ENCODE assay signal across 10 cellular contexts in genomic region chr7:108203433-108204002, GRCh38.
DNase-seq lines count a peak whose midpoint lies in the region; ATAC-seq and TF ChIP-seq lines count a peak whose summit lies in the region.
"Had no signal": no experiment of that assay in that cellular context is flagged by ENCODE, and none has a peak within 500 bp of the region (broad histone marks: within the 10 kb centered on the region; RNA-seq: fewer than 3 reads in every experiment).

No MANE protein-coding gene starts in this region.

- in situ Hi-C loops in G401 (cut with HindIII; ENCODE audit: low sequenced_read_pairs) = no loop called here

- H3K27me3 Mint-ChIP-seq in mesothelial cell of epicardium (ENCODE audit: low read depth) = peaks cover 12% of the 10 kb centered on the region
- H3K27me3 Mint-ChIP-seq: stimulated activated naive CD8-positive, alpha-beta T cell treated with anti-CD3 and anti-CD28 coated beads, Interleukin-15, Interleukin-2, amounts not matched to agents 100 ng/mL and 50 ng/mL, for 24 hours had no signal

- no peak overlapping the region for H3K27ac Mint-ChIP-seq in activated naive CD4-positive, alpha-beta T cell treated with anti-CD3 and anti-CD28 coated beads, Interleukin-2, amount 50 U/mL, for 72 hours
- no peak overlapping the region for H3K27ac Mint-ChIP-seq in mesothelial cell of epicardium
- H3K27ac Mint-ChIP-seq: stimulated activated naive CD8-positive, alpha-beta T cell treated with anti-CD3 and anti-CD28 coated beads, Interleukin-15, Interleukin-2, amounts not matched to agents 100 ng/mL and 50 ng/mL, for 24 hours had no signal

- H3K36me3 Mint-ChIP-seq in activated naive CD4-positive, alpha-beta T cell treated with anti-CD3 and anti-CD28 coated beads, Interleukin-2, amount 50 U/mL, for 72 hours = no peaks in the 10 kb centered on the region
- H3K36me3 Mint-ChIP-seq in mesothelial cell of epicardium = no peaks in the 10 kb centered on the region

- no peaks in the 10 kb centered on the region for H3K9me3 Mint-ChIP-seq in activated naive CD4-positive, alpha-beta T cell treated with anti-CD3 and anti-CD28 coated beads, Interleukin-2, amount 50 U/mL, for 72 hours
- no peaks in the 10 kb centered on the region for H3K9me3 Mint-ChIP-seq in mesothelial cell of epicardium
- H3K9me3 Mint-ChIP-seq: stimulated activated naive CD8-positive, alpha-beta T cell treated with anti-CD3 and anti-CD28 coated beads, Interleukin-15, Interleukin-2, amounts not matched to agents 100 ng/mL and 50 ng/mL, for 24 hours had no signal

- no peak for TF ChIP-seq CTCF in mesothelial cell of epicardium (IDR thresholded peaks at IDR 0.05; ENCODE audit: unreplicated experiment)

- peak; percentile 99 for DNase-seq in RPMI8226
- DNase-seq in activated naive CD4-positive, alpha-beta T cell treated with anti-CD3 and anti-CD28 coated beads, Interleukin-2, amount 50 U/mL, for 72 hours (ENCODE audit: low spot score in 2 of 2) = no peak
- no peak for DNase-seq in G401 (ENCODE audit: low spot score)
- DNase-seq in mesothelial cell of epicardium (ENCODE audit: low spot score in 2 of 2, unreplicated experiment in 2 of 2) = no peak
- DNase-seq in stimulated activated CD4-positive, alpha-beta T cell treated with anti-CD3 and anti-CD28 coated beads, Interleukin-4, amount 100 ng/mL, for 24 hours = no peak
- DNase-seq: activated naive CD4-positive, alpha-beta T cell treated with anti-CD3 and anti-CD28 coated beads, Interleukin-2, amount 50 U/mL, for 16 hours had no signal

- H3K4me3 Mint-ChIP-seq in mesothelial cell of epicardium = no peak overlapping the region
- H3K4me3 Mint-ChIP-seq: stimulated activated naive CD8-positive, alpha-beta T cell treated with anti-CD3 and anti-CD28 coated beads, Interleukin-15, Interleukin-2, amounts not matched to agents 100 ng/mL and 50 ng/mL, for 24 hours had no signal

- peaks cover 3% of the 10 kb centered on the region for H3K4me1 Mint-ChIP-seq in mesothelial cell of epicardium

- ATAC-seq in GM18498 (IDR thresholded peaks at IDR 0.05; ENCODE audit: unreplicated experiment) (peak; percentile 83), GM21515 (IDR thresholded peaks at IDR 0.05; ENCODE audit: unreplicated experiment) (peak; percentile 91), HG03378 (IDR thresholded peaks at IDR 0.05; ENCODE audit: unreplicated experiment) (peak; percentile 53)
- ATAC-seq in activated naive CD4-positive, alpha-beta T cell treated with anti-CD3 and anti-CD28 coated beads, Interleukin-2, amount 50 U/mL, for 72 hours = no peak

Comparison
In these comparisons a context has a peak if more than half of its experiments do, and no peak if none do; other contexts are left out.
1. ATAC-seq: peak in GM18498 (single experiment), GM21515 (single experiment) and HG03378 (single experiment); none in activated naive CD4-positive, alpha-beta T cell treated with anti-CD3 and anti-CD28 coated beads, Interleukin-2, amount 50 U/mL, for 72 hours (0 of 2).